In the genomic region with DNA sequence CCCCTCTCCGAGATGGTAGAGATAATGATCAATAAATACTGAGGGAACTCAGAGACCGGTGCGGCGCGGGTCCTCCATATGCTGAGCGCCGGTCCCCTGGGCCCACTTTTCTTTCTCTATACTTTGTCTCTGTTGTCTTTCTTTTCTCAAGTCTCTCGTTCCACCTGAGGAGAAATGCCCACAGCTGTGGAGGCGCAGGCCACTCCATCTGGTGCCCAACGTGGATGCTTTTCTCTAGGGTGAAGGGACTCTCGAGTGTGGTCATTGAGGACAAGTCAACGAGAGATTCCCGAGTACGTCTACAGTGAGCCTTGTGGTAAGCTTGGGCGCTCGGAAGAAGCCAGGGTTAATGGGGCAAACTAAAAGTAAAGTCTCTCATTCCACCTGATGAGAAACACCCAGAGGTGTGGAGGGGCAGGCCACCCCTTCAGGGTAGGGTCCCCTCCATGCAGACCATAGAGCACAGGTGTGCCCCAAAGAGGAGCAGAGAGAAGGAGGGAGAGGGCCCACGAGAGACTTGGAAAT, we compare ENCODE assay signal across 1 cellular context.
TF ChIP-seq lines count a peak whose summit lies in the region.

No MANE protein-coding gene starts in this region.

TF ChIP-seq in H1, 55 proteins besides CTCF, POLR2A, EP300 and RAD21:
- TF ChIP-seq CBX5 (IDR thresholded peaks at IDR 0.05; ENCODE audit: low read depth, low read length) (no peak), NANOG (IDR thresholded peaks at IDR 0.05; ENCODE audit: insufficient read depth, low read depth, low read length, poor library complexity, severe bottlenecking) (no peak), KDM4A (IDR thresholded peaks at IDR 0.05; ENCODE audit: low read depth, low read length, severe bottlenecking) (no peak), MAFK (IDR thresholded peaks at IDR 0.05; ENCODE audit: low read depth, low read length) (no peak), POU5F1 (IDR thresholded peaks at IDR 0.05; ENCODE audit: low read depth, low read length) (no peak), SAP30 (IDR thresholded peaks at IDR 0.05; ENCODE audit: insufficient read depth, insufficient replicate concordance, low read length) (no peak), PHF8 (conservative IDR thresholded peaks at IDR 0.05; ENCODE audit: low read depth, low read length) (no peak), EGR1 (IDR thresholded peaks at IDR 0.05; ENCODE audit: borderline replicate concordance, low read depth, low read length) (no peak), TAF7 (optimal IDR thresholded peaks at IDR 0.05; ENCODE audit: borderline replicate concordance, low read depth, low read length) (no peak), KDM1A (IDR thresholded peaks at IDR 0.05; ENCODE audit: borderline replicate concordance, low read length) (no peak)
TF ChIP-seq in H1: peak in this region for 0.
